In the genomic region with DNA sequence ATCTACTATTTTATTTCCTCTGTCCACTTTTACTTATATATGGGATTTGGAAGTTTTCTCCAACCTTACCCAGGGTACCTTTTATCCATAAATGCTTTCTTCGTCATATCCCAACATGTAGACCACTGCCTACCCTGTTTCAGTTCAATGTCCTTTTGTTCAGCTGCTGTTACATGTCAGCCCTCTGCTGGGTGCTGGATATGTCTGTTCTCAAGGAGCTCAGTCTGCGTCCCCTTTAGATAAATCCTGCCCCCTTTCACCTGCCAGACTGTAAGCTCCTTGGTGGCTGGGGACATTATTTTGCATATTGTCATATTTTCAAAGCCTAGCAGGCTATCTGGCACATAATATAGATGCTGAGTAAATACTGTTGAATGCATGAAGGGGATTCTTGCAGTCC, we compare ENCODE assay signal across 22 cellular contexts. TPM values are rescaled to one million over a fixed set of nuclear protein-coding genes. Genes with fewer than 3 reads are reported as not detected.
DNase-seq lines count a peak whose midpoint lies in the region; ATAC-seq, FAIRE-seq and TF ChIP-seq lines count a peak whose summit lies in the region.
"Had no signal": no experiment of that assay in that cellular context is flagged by ENCODE, and none has a peak within 500 bp of the region (broad histone marks: within the 10 kb centered on the region; RNA-seq: fewer than 3 reads in every experiment).

No MANE protein-coding gene starts in this region.

- H3K4me1 ChIP-seq in K562 (replicated peaks in 1 of 2; ENCODE audit: control insufficient read depth in 2 of 2, insufficient read depth in 2 of 2, low read length in 2 of 2), result peaks cover 2 to 6% of the 10 kb centered on the region in 2 experiments; a peak in 2 of 5 replicates
- H3K4me1 ChIP-seq: SJSA1 had no signal

- no peaks in the 10 kb centered on the region for H3K36me3 ChIP-seq in K562 (ENCODE audit: control insufficient read depth, insufficient read depth, low read length)
- H3K36me3 ChIP-seq: SJSA1 had no signal

- in situ Hi-C loops in K562 (cut with MboI), result no loop called here

- TF ChIP-seq POLR2A in K562 (conservative IDR thresholded peaks at IDR 0.05), result no peak

- TF ChIP-seq CTCF in K562 (IDR thresholded peaks at IDR 0.05 in 2 of 3, conservative IDR thresholded peaks at IDR 0.05 in 1 of 3; ENCODE audit: insufficient read depth in 2 of 3, low read depth in 1 of 3, low read length in 3 of 3), result 0 out of 6 replicates have a peak, but pooled peaks of 1 of the 3 experiments have one; percentile 6

- H4K20me1 ChIP-seq in K562 (replicated peaks; ENCODE audit: control insufficient read depth, insufficient read depth, low read length), result no peaks in the 10 kb centered on the region

- H3K79me2 ChIP-seq in K562 (ENCODE audit: control insufficient read depth, insufficient read depth, low read length), result no peaks in the 10 kb centered on the region

- CTCF ChIA-PET in K562 (lab: Yijun Ruan, JAX; ENCODE audit: low intra/inter-chr PET ratio), result no interaction called here

- no peaks in the 10 kb centered on the region for H3K27me3 ChIP-seq in K562 (ENCODE audit: control insufficient read depth in 2 of 2, insufficient read depth in 2 of 2, low read length in 2 of 2)
- H3K27me3 ChIP-seq: SJSA1 had no signal

- WGBS in K562 (ENCODE audit: insufficient coverage, low coverage, missing lambda C conversion rate), result 50% methylated on average over 2 of the region's 2 CpGs

- H3K27ac ChIP-seq in K562 (ENCODE audit: extremely low read depth, low read depth, low read length), result no peak overlapping the region
- H3K27ac ChIP-seq: SJSA1 had no signal

- H2AFZ ChIP-seq in K562 (ENCODE audit: low read depth, low read length), result no peak overlapping the region

- TF ChIP-seq EP300 in K562 (IDR thresholded peaks at IDR 0.05; ENCODE audit: low read length), result no peak

- H3K4me3 ChIP-seq in K562, result no peak overlapping the region
- H3K4me3 ChIP-seq: SJSA1 had no signal

- no peak overlapping the region for H3K4me2 ChIP-seq in K562 (ENCODE audit: insufficient read depth, low read length)

- intact Hi-C loops in K562 (cut with micrococcal nuclease), result no loop called here

- peak; percentile 65 for DNase-seq in Ammon's horn (ENCODE audit: low spot score)
- DNase-seq in GM19239 (ENCODE audit: insufficient read length, low spot score), result no peak
- no peak for DNase-seq in K562 (ENCODE audit: extremely low read depth in 1 of 4, low spot score in 3 of 4)
- peak; percentile 60 for DNase-seq in midbrain (lab: John Stamatoyannopoulos, UW)
- DNase-seq in cortex of kidney (lab: John Stamatoyannopoulos, UW), result no peak
- DNase-seq in activated CD4-positive, alpha-beta T cell treated with anti-CD3 and anti-CD28 coated beads for 48 hours, result no peak
- DNase-seq: ACHN; CD4-positive, alpha-beta T cell; DMS79; Kasumi-1; NCI-H1105 treated with DMSO at 0.1 percent for 48 hours; NCI-H187 treated with DMSO at 0.1 percent for 48 hours; NCI-H510A treated with DMSO at 0.1 percent for 48 hours; NK-92 treated with Interleukin-12 subunit alpha and Interleukin-12 subunit beta, amount 100 ng/mL, for 24 hours; OCI-M1; RPMI8226 had no signal

- peak; percentile 36; the same call in 1 of the 3 replicates for ATAC-seq in K562
- no peak for ATAC-seq in HG03139 (IDR thresholded peaks at IDR 0.05; ENCODE audit: unreplicated experiment)
- no peak for ATAC-seq in HG02610 (IDR thresholded peaks at IDR 0.05; ENCODE audit: unreplicated experiment)

- POLR2A ChIA-PET in K562 (lab: Yijun Ruan, JAX), result interaction anchor here (0.9 kb wide), 2 partner anchors 11 to 22 kb away, joined by 3 to 4 read pairs; no protein-coding TSS in a partner anchor

- BruUV-seq in K562 (replicated peaks; lab: Mats Ljungman, UMichigan), result no TSS peak

- TF ChIP-seq RAD21 in K562 (CRISPR knock-in tag; conservative IDR thresholded peaks at IDR 0.05 in 1 of 2, IDR thresholded peaks at IDR 0.05 in 1 of 2), result no peak

- no peaks in the 10 kb centered on the region for H3K9me3 ChIP-seq in K562 (replicated peaks; ENCODE audit: control insufficient read depth, insufficient read depth, low read depth, low read length)
- H3K9me3 ChIP-seq: SJSA1 had no signal

- peak; percentile 18 for FAIRE-seq in GM19239 (lab: Jason Lieb, UNC)
- no peak for FAIRE-seq in K562 (lab: Jason Lieb, UNC)
- FAIRE-seq: G401.6, GM12892, H1 had no signal

- H3K9me1 ChIP-seq in K562 (ENCODE audit: control insufficient read depth, insufficient read depth, low read length), result no peaks in the 10 kb centered on the region

- no peak overlapping the region for H3K9ac ChIP-seq in K562 (ENCODE audit: insufficient read depth in 1 of 2, low read depth in 2 of 2, low read length in 2 of 2)

TF ChIP-seq in K562, 482 proteins besides CTCF, POLR2A, EP300 and RAD21:
- TF ChIP-seq, protein P1, sequence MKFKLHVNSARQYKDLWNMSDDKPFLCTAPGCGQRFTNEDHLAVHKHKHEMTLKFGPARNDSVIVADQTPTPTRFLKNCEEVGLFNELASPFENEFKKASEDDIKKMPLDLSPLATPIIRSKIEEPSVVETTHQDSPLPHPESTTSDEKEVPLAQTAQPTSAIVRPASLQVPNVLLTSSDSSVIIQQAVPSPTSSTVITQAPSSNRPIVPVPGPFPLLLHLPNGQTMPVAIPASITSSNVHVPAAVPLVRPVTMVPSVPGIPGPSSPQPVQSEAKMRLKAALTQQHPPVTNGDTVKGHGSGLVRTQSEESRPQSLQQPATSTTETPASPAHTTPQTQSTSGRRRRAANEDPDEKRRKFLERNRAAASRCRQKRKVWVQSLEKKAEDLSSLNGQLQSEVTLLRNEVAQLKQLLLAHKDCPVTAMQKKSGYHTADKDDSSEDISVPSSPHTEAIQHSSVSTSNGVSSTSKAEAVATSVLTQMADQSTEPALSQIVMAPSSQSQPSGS (CRISPR knock-in tag; IDR thresholded peaks at IDR 0.05), result no peak
- TF ChIP-seq ARID2 (IDR thresholded peaks at IDR 0.05) (no peak), LCOR (CRISPR knock-in tag; IDR thresholded peaks at IDR 0.05) (no peak), ASH1L (IDR thresholded peaks at IDR 0.05; ENCODE audit: borderline replicate concordance, low read depth, partially characterized antibody) (no peak)
- TF ChIP-seq, protein P2, sequence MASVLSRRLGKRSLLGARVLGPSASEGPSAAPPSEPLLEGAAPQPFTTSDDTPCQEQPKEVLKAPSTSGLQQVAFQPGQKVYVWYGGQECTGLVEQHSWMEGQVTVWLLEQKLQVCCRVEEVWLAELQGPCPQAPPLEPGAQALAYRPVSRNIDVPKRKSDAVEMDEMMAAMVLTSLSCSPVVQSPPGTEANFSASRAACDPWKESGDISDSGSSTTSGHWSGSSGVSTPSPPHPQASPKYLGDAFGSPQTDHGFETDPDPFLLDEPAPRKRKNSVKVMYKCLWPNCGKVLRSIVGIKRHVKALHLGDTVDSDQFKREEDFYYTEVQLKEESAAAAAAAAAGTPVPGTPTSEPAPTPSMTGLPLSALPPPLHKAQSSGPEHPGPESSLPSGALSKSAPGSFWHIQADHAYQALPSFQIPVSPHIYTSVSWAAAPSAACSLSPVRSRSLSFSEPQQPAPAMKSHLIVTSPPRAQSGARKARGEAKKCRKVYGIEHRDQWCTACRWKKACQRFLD (CRISPR knock-in tag; IDR thresholded peaks at IDR 0.05), result no peak
- TF ChIP-seq, protein P3, sequence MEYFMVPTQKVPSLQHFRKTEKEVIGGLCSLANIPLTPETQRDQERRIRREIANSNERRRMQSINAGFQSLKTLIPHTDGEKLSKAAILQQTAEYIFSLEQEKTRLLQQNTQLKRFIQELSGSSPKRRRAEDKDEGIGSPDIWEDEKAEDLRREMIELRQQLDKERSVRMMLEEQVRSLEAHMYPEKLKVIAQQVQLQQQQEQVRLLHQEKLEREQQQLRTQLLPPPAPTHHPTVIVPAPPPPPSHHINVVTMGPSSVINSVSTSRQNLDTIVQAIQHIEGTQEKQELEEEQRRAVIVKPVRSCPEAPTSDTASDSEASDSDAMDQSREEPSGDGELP (CRISPR knock-in tag; IDR thresholded peaks at IDR 0.05; ENCODE audit: borderline replicate concordance), result no peak

RNA-seq across cellular contexts. Expression of a gene that starts 53.2 kb away (rescaled TPM):
- total RNA-seq in K562 (2011; cell fraction: chromatin; rRNA removed; ENCODE audit: low replicate concordance), result 6.9 and 7.5 TPM in 2 replicates
- 3.7 and 4.3 TPM in 2 replicates for total RNA-seq in K562 (2011; cell fraction: nucleolus; rRNA removed)
- total RNA-seq in K562 (2011; cell fraction: nucleoplasm; rRNA removed), result 7.4 and 11.6 TPM in 2 replicates
- total RNA-seq in K562 (2014; rRNA removed) (1.4 and 1.6 TPM in 2 replicates), K562 (2014; rRNA removed; fragmentation: Illumina TruSeq; extraction: Trizol) (1.7 and 3.0 TPM in 2 replicates), K562 (2015; rRNA removed; fragmentation: Illumina TruSeq; extraction: Trizol) (2.0 and 2.2 TPM in 2 replicates), K562 (2021) (2.4 and 3.3 TPM in 2 replicates)
- polyA plus RNA-seq in K562 (2011; rRNA removed) (2.7 and 3.0 TPM in 2 replicates), K562 (2014; fragmentation: Illumina TruSeq; extraction: Trizol) (1.1 and 2.0 TPM in 2 replicates), K562 (2014; fragmentation: Nextera tagmentation; extraction: Ambion mirVana) (under 1 TPM; 0.32 to 0.36 TPM), K562 (2014; rRNA removed) (3.0 and 5.0 TPM in 2 replicates)
- 0.55 and 3.2 TPM in 2 replicates for polyA plus RNA-seq in K562 (2011; cell fraction: cytosol; rRNA removed)
- polyA plus RNA-seq in K562 (2011; cell fraction: nucleus; rRNA removed), result 1.9 and 2.0 TPM in 2 replicates
- polyA plus RNA-seq in K562 (2012), result 2.1 and 2.2 TPM in 2 replicates
- 9.7 and 10.6 TPM in 2 replicates for polyA minus RNA-seq in K562 (2011; rRNA and poly(A)+ RNA removed)
- 3.1 and 3.5 TPM in 2 replicates for polyA minus RNA-seq in K562 (2011; cell fraction: cytosol; rRNA and poly(A)+ RNA removed)
- polyA minus RNA-seq in K562 (2011; cell fraction: nucleus; rRNA and poly(A)+ RNA removed), result 6.3 and 9.2 TPM in 2 replicates

Comparison
In these comparisons a context has a peak if more than half of its experiments do, and no peak if none do; other contexts are left out.
1. DNase-seq: peak in Ammon's horn (single experiment) and midbrain (single experiment); none in GM19239 (single experiment), K562 (0 of 4), cortex of kidney (single experiment) and activated CD4-positive, alpha-beta T cell treated with anti-CD3 and anti-CD28 coated beads for 48 hours (single experiment).